19 cellular contexts compared by ENCODE assay signal in the genomic region with DNA sequence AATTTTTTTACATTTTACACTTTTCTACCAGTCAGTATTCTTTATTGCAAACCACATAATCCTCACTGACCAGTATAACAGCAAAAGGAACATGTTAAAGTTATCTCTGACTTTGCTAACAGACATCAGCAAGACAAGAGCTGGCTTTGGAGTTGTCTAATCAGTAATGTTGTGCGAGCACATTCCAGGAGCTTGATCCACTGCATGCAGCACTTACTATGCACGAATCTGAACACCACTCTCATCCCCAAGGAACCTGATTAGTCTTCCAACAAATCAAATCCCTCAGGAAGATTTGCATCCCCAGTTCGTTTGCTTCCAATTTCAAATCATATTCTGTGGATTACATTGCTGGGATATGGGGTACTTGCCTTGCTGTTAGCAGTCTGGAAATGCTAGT.
DNase-seq lines count a peak whose midpoint lies in the region; ATAC-seq and TF ChIP-seq lines count a peak whose summit lies in the region.
"Had no signal": no experiment of that assay in that cellular context is flagged by ENCODE, and none has a peak within 500 bp of the region (broad histone marks: within the 10 kb centered on the region; RNA-seq: fewer than 3 reads in every experiment).

No MANE protein-coding gene starts in this region.

- no peak overlapping the region for H3K4me3 Mint-ChIP-seq in Calu3 (ENCODE audit: low read depth, unreplicated experiment)
- H3K4me3 Mint-ChIP-seq: B cell, CD14-positive monocyte had no signal

- no peak overlapping the region for H3K27ac ChIP-seq in right atrium auricular region
- H3K27ac ChIP-seq: KMS-11, Peyer's patch had no signal

- H3K27me3 Mint-ChIP-seq in Calu3 (ENCODE audit: unreplicated experiment): no peaks in the 10 kb centered on the region
- H3K27me3 Mint-ChIP-seq: B cell had no signal

- DNase-seq in left ventricle myocardium superior (no peak), right atrium auricular region (ENCODE audit: low spot score) (no peak), cardiac fibroblast (ENCODE audit: low read depth in 2 of 2) (peak; percentile 10 to 41), fibroblast of the aortic adventitia (ENCODE audit: low read depth) (peak; percentile 68), HAP-1 (ENCODE audit: low spot score in 2 of 2) (no peak), foreskin fibroblast (no peak), Calu3 (no peak)
- DNase-seq: HCEC 1CT, NCI-H1105, NCI-H146, NCI-H2029, NCI-H2227 treated with DMSO at 0.1 percent for 48 hours, NCI-H510A, NCI-H82, Peyer's patch had no signal

- H3K36me3 Mint-ChIP-seq in Calu3 (ENCODE audit: insufficient read depth, unreplicated experiment): no peaks in the 10 kb centered on the region

- H3K9me3 Mint-ChIP-seq in Calu3 (ENCODE audit: low read depth, unreplicated experiment): peaks cover 4% of the 10 kb centered on the region

- H3K27me3 ChIP-seq in right atrium auricular region (no peaks in the 10 kb centered on the region), HAP-1 (ENCODE audit: low read depth) (no peaks in the 10 kb centered on the region)
- H3K27me3 ChIP-seq: Peyer's patch had no signal

- in situ Hi-C loops in HAP-1 (cut with MboI; ENCODE audit: low sequenced_read_pairs): no loop called here

- H3K4me1 Mint-ChIP-seq in Calu3 (ENCODE audit: low read depth, unreplicated experiment): no peaks in the 10 kb centered on the region
- H3K4me1 Mint-ChIP-seq: B cell, CD14-positive monocyte had no signal

- BruUV-seq in Calu3 (replicated peaks; lab: Mats Ljungman, UMichigan): no TSS peak

- H3K9me3 ChIP-seq in right atrium auricular region: no peaks in the 10 kb centered on the region
- H3K9me3 ChIP-seq in HAP-1: no peaks in the 10 kb centered on the region
- H3K9me3 ChIP-seq: Peyer's patch had no signal

- intact Hi-C loops in left ventricle myocardium superior (cut with micrococcal nuclease): no loop called here
- intact Hi-C loops in Calu3 (cut with micrococcal nuclease; ENCODE audit: unreplicated experiment): no loop called here

- TF ChIP-seq CTCF in right atrium auricular region (IDR thresholded peaks at IDR 0.05) (no peak), cardiac fibroblast (IDR thresholded peaks at IDR 0.05; ENCODE audit: low read depth, low read length) (no peak), fibroblast of the aortic adventitia (IDR thresholded peaks at IDR 0.05; ENCODE audit: insufficient read depth, low read length) (no peak), foreskin fibroblast (IDR thresholded peaks at IDR 0.05; ENCODE audit: low read depth, low read length) (no peak), Calu3 (IDR thresholded peaks at IDR 0.05; ENCODE audit: unreplicated experiment) (no peak)

- H3K36me3 ChIP-seq in right atrium auricular region (no peaks in the 10 kb centered on the region), HAP-1 (replicated peaks) (no peaks in the 10 kb centered on the region)
- H3K36me3 ChIP-seq: Peyer's patch had no signal

- H3K4me3 ChIP-seq in right atrium auricular region (no peak overlapping the region), cardiac fibroblast (replicated peaks in 1 of 2; ENCODE audit: low read depth in 2 of 2, low read length in 2 of 2) (no peak overlapping the region), fibroblast of the aortic adventitia (ENCODE audit: low read depth, low read length) (no peak overlapping the region), HAP-1 (no peak overlapping the region), foreskin fibroblast (ENCODE audit: low read depth in 1 of 2, low read length in 2 of 2) (no peak overlapping the region)
- H3K4me3 ChIP-seq: Peyer's patch had no signal

- ATAC-seq in left ventricle myocardium superior (peak; percentile 57), GM18868 (IDR thresholded peaks at IDR 0.05; ENCODE audit: unreplicated experiment) (no peak)

- H3K27ac Mint-ChIP-seq in Calu3 (ENCODE audit: unreplicated experiment): no peak overlapping the region
- H3K27ac Mint-ChIP-seq: B cell, CD14-positive monocyte had no signal

- CTCF ChIA-PET in Calu3 (lab: Charles Lee): no interaction called here

- H3K4me1 ChIP-seq in right atrium auricular region (peaks cover 0 to 4% of the 10 kb centered on the region in 2 donors), HAP-1 (no peaks in the 10 kb centered on the region)
- H3K4me1 ChIP-seq: Peyer's patch had no signal

Comparison
In these comparisons a context has a peak if more than half of its experiments do, and no peak if none do; other contexts are left out.
1. DNase-seq: peak in cardiac fibroblast (2 of 2) and fibroblast of the aortic adventitia (single experiment); none in left ventricle myocardium superior (single experiment), right atrium auricular region (single experiment), HAP-1 (0 of 2), foreskin fibroblast (0 of 2) and Calu3 (single experiment).